ENCODE assay signal across 8 cellular contexts in the genomic region with DNA sequence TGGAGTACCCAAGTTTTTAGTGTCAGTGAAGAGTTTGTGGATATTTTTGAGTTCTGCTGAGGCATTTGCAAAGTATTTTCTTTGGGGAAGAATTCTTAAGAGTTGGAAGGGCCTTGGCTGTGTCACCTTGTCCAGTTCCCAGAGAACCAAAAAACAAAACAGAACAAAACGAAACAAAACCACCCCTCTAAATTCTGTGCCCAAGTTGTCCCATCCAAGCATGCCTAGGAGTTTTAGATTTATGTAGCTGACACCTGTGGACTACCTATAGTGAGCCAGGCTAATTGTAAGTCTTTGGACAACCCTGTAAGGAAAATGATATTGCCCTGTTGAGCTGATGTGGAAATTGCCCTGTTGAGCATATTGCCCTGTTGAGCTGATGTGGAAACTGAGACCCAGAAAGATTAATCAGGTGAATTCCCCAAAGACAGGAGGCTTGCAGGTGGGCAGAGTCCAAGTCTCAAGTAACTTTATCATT. TPM values are rescaled to one million over a fixed set of nuclear protein-coding genes. Genes with fewer than 3 reads are reported as not detected.
DNase-seq lines count a peak whose midpoint lies in the region; ATAC-seq and TF ChIP-seq lines count a peak whose summit lies in the region.

No MANE protein-coding gene starts in this region.

- H3K4me3 ChIP-seq in GM23248, result peak overlapping the region; percentile 90
- H3K4me3 ChIP-seq in WERI-Rb-1 (ENCODE audit: low read depth, low read length), result peak overlapping the region; percentile 85
- H3K4me3 ChIP-seq in gastrocnemius medialis, result peak overlapping the region; percentile 80 to 99 (median 82)

- H3K9me3 ChIP-seq in GM23248 (ENCODE audit: low read depth) (no peaks in the 10 kb centered on the region), WERI-Rb-1 (ENCODE audit: severe bottlenecking) (peaks cover 6% of the 10 kb centered on the region), gastrocnemius medialis (no peaks in the 10 kb centered on the region)

- 0 to 9% methylated on average over 1 of the region's 1 CpG for WGBS in GM23248 (ENCODE audit: low coverage in 1 of 2, low lambda C conversion rate in 2 of 2, missing lambda C conversion rate in 2 of 2), 2 experiments

- no peaks in the 10 kb centered on the region for H3F3A ChIP-seq in GM23248 (ENCODE audit: insufficient read depth)

- H3K36me3 ChIP-seq in GM23248 (ENCODE audit: low read depth) (0 out of 2 replicates have a peak, but pooled peaks cover under 1% of the 10 kb centered on the region), WERI-Rb-1 (peaks cover 29% of the 10 kb centered on the region), gastrocnemius medialis (peaks cover 0 to 9% of the 10 kb centered on the region in 2 donors)

- H4K20me1 ChIP-seq in GM23248 (ENCODE audit: insufficient read depth), result no peaks in the 10 kb centered on the region

- peak overlapping the region; percentile 89 for H2AFZ ChIP-seq in GM23248

- peak overlapping the region; percentile 78 for H3K27ac ChIP-seq in GM23248
- H3K27ac ChIP-seq in WERI-Rb-1, result peak overlapping the region; percentile 60
- peak overlapping the region; percentile 16 for H3K27ac ChIP-seq in foreskin keratinocyte
- H3K27ac ChIP-seq in gastrocnemius medialis, result peak overlapping the region; percentile 90 to 98 (median 94)

- peaks cover 38% of the 10 kb centered on the region for H3K79me2 ChIP-seq in GM23248 (ENCODE audit: insufficient read depth)

- H3K9me2 ChIP-seq in GM23248 (ENCODE audit: insufficient read depth), result no peaks in the 10 kb centered on the region

- in situ Hi-C loops in GM23248 (cut with MboI) (no loop called here), gastrocnemius medialis (cut with MboI; ENCODE audit: low sequenced_read_pairs in 4 of 4) (loop anchor here in 1 of 4 donors (25.0 kb wide), 1 partner anchor 399 kb away; no protein-coding TSS in a partner anchor)

- TF ChIP-seq POLR2A in gastrocnemius medialis (IDR thresholded peaks at IDR 0.05), result no peak

- H3K9ac ChIP-seq in GM23248, result peak overlapping the region; percentile 84

- H3K27me3 ChIP-seq in GM23248 (replicated peaks; ENCODE audit: insufficient read depth) (no peaks in the 10 kb centered on the region), WERI-Rb-1 (ENCODE audit: insufficient read depth, low read depth, severe bottlenecking) (no peaks in the 10 kb centered on the region), foreskin keratinocyte (no peaks in the 10 kb centered on the region), gastrocnemius medialis (no peaks in the 10 kb centered on the region)

- H3K4me1 ChIP-seq in GM23248 (ENCODE audit: insufficient read depth) (peaks cover 13% of the 10 kb centered on the region), foreskin keratinocyte (no peaks in the 10 kb centered on the region), gastrocnemius medialis (peaks cover 19 to 26% of the 10 kb centered on the region in 2 donors)

- DNase-seq in GM23248 (no peak), WERI-Rb-1 (no peak), foreskin keratinocyte (no peak), gastrocnemius medialis (no peak), DMS79 treated with DMSO at 0.1 percent for 48 hours (lab: John Stamatoyannopoulos, UW) (no peak), NCI-H1417 (lab: John Stamatoyannopoulos, UW) (no peak), hippocampal formation (lab: John Stamatoyannopoulos, UW) (no peak)

- ATAC-seq in foreskin keratinocyte, result no peak
- ATAC-seq in gastrocnemius medialis, result no peak
- ATAC-seq in HG03135 (IDR thresholded peaks at IDR 0.05; ENCODE audit: unreplicated experiment), result no peak

- TF ChIP-seq CTCF in WERI-Rb-1 (IDR thresholded peaks at IDR 0.05; ENCODE audit: low read depth, low read length) (no peak), foreskin keratinocyte (conservative IDR thresholded peaks at IDR 0.05) (no peak), gastrocnemius medialis (IDR thresholded peaks at IDR 0.05 in 4 of 5, conservative IDR thresholded peaks at IDR 0.05 in 1 of 5) (no peak)

- H3K4me2 ChIP-seq in GM23248 (ENCODE audit: unreplicated experiment), result peak overlapping the region; percentile 85

- intact Hi-C loops in gastrocnemius medialis (cut with DNase I; ENCODE audit: low total_unique reads), result loop anchor here (1.0 to 10.0 kb wide), 4 partner anchors 20 to 1889 kb away; partner anchors contain the start of genes FARS2, GMDS and LYRM4

RNA-seq across cellular contexts. Expression of gene ECI2, which starts 1.0 kb away (rescaled TPM):
- total RNA-seq in GM23248 (2014; rRNA removed; shearing (Covaris generic)), result 91.7 and 116 TPM in 2 replicates
- polyA plus RNA-seq in GM23248 (2016; fragmentation: Nextera tagmentation; extraction: Ambion mirVana) (134 and 138 TPM in 2 replicates), foreskin keratinocyte (54.9 and 65.8 TPM in 2 replicates)
- total RNA-seq in foreskin keratinocyte (59.6 and 63.4 TPM in 2 replicates), gastrocnemius medialis (100 to 1,000 TPM in 1 of 4 donors, 10 to 100 TPM in 3; 68.1 to 122 (median 94.3) TPM)

RNA-seq across cellular contexts. Expression of gene FAM217A, which starts 57.5 kb away (rescaled TPM):
- not detected in 2 replicates for total RNA-seq in GM23248 (2014; rRNA removed; shearing (Covaris generic))
- polyA plus RNA-seq in GM23248 (2016; fragmentation: Nextera tagmentation; extraction: Ambion mirVana) (not detected in 2 replicates), foreskin keratinocyte (not detected in 2 replicates)
- total RNA-seq in foreskin keratinocyte (not detected in 2 replicates), gastrocnemius medialis (not detected)

Comparison
In these comparisons a context has a peak if more than half of its experiments do, and no peak if none do; other contexts are left out.
1. H3K27ac ChIP-seq: peak in every context shown above with its lines; median percentile 94 in gastrocnemius medialis; 78 in GM23248; 60 in WERI-Rb-1; 16 in foreskin keratinocyte.